Comparison of ENCODE assay signal across 17 cellular contexts in the genomic region with DNA sequence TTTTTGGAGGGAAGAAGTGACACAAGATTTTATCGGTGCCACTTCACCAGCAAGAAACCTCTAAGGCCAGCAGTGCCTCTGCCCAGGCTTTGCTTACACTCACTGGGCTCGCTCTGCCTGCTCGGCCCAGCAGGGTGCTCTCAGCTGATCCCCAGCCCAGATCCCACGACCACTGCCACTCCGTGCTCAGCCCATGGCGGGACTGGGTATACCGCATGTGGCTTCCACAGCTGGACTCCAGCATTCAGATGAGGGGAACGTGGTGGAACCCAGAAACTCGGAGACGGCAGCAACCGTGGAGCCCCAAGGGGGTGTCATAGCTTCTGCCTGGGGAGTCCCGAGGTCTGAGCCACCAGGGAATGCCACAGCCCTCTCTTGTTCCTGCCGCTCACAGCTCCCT.
"Had no signal": no experiment of that assay in that cellular context is flagged by ENCODE, and none has a peak within 500 bp of the region (broad histone marks: within the 10 kb centered on the region; RNA-seq: fewer than 3 reads in every experiment).

No MANE protein-coding gene starts in this region.

- H3K27ac Mint-ChIP-seq: activated CD4-positive, alpha-beta memory T cell treated with anti-CD3 and anti-CD28 coated beads for 36 hours had no signal

- H3K27me3 ChIP-seq: body of pancreas, gastrocnemius medialis, heart left ventricle, pancreas, spleen had no signal

- H3K36me3 ChIP-seq: left ventricle myocardium inferior, pancreas had no signal

- H3K9me3 ChIP-seq: body of pancreas, gastrocnemius medialis, heart left ventricle, left ventricle myocardium inferior, pancreas, spleen had no signal

- DNase-seq: activated B cell treated with CpG ODN at 0.5 μM for 24 hours; activated CD4-positive, alpha-beta memory T cell treated with anti-CD3 and anti-CD28 coated beads for 36 hours; activated CD4-positive, alpha-beta T cell treated with anti-CD3 and anti-CD28 coated beads for 4 hours; activated naive CD4-positive, alpha-beta T cell treated with Interleukin-2 at 50 U/mL for 16 hours; activated T-cell treated with anti-CD3 and anti-CD28 coated beads, Interleukin-2, amount 50 U/mL, for 1 hour; body of pancreas; caudate nucleus; gastrocnemius medialis; kidney; left ventricle myocardium inferior; spleen; stimulated activated CD4-positive, alpha-beta T cell treated with anti-CD3 and anti-CD28 coated beads, Interleukin-4, amount 100 ng/mL, for 4 hours had no signal

- H3K4me3 Mint-ChIP-seq: activated CD4-positive, alpha-beta memory T cell treated with anti-CD3 and anti-CD28 coated beads for 36 hours; activated T-helper 17 cell treated with anti-CD3 and anti-CD28 coated beads, Interleukin-2, amount 50 U/mL, for 72 hours; stimulated activated memory B cell treated with anti-CD40 and anti-IgM and Interleukin-4, amounts not matched to agents 10 μg/mL and 1 μg/mL and 100 μg/mL, for 72 hours had no signal

- H3K27ac ChIP-seq: body of pancreas, gastrocnemius medialis, heart left ventricle, left ventricle myocardium inferior, pancreas, spleen had no signal

- H3K4me3 ChIP-seq: body of pancreas, gastrocnemius medialis, heart left ventricle, left ventricle myocardium inferior, pancreas, spleen had no signal

- ATAC-seq: activated T-helper 17 cell treated with anti-CD3 and anti-CD28 coated beads, Interleukin-2, amount 50 U/mL, for 72 hours; body of pancreas; esophagus mucosa; stimulated activated memory B cell treated with anti-CD40 and anti-IgM and Interleukin-4, amounts not matched to agents 10 μg/mL and 1 μg/mL and 100 μg/mL, for 72 hours had no signal

- H3K9me3 Mint-ChIP-seq: activated B cell treated with CpG ODN at 0.5 μM for 24 hours; activated CD4-positive, alpha-beta memory T cell treated with anti-CD3 and anti-CD28 coated beads for 36 hours had no signal

- H3K27me3 Mint-ChIP-seq: activated B cell treated with CpG ODN at 0.5 μM for 24 hours; activated CD4-positive, alpha-beta memory T cell treated with anti-CD3 and anti-CD28 coated beads for 36 hours; activated T-helper 17 cell treated with anti-CD3 and anti-CD28 coated beads, Interleukin-2, amount 50 U/mL, for 72 hours; stimulated activated memory B cell treated with anti-CD40 and anti-IgM and Interleukin-4, amounts not matched to agents 10 μg/mL and 1 μg/mL and 100 μg/mL, for 72 hours had no signal
